Comparison of ENCODE assay signal across 1 cellular context in the genomic region with DNA sequence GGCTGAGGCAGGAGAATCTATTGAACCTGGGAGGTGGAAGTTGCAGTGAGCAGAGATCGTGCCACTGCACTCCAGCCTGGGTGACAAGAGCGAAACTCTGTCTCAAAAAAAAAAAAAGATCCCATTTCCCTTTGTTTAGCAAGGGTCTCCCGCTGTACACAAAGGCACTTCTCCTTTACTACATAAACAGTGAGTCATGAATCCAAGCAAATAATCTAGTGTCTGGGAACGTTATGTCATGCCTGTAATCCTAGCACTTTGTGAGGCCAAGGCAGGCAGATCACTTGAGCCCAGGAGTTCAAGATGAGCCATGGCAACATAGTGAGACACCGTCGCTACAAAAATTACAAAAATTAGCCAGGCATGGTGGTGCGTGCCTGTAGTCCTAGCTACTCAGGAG.
TF ChIP-seq lines count a peak whose summit lies in the region.
"Not testable (repeated sequence)": the region's sequence is repeated elsewhere in the genome, so short reads cannot be mapped to it uniquely, and the experiment has no call there.

No MANE protein-coding gene starts in this region.

TF ChIP-seq in K562, 482 proteins besides CTCF, POLR2A, EP300 and RAD21 (continued from another document):
- TF ChIP-seq JUN (IDR thresholded peaks at IDR 0.05; ENCODE audit: borderline replicate concordance, low read depth, low read length) (0 out of 2 replicates have a peak, but pooled peaks have one; percentile 22), SMARCA4 (IDR thresholded peaks at IDR 0.05) (0 out of 2 replicates have a peak, but pooled peaks have one; percentile 26), JUND (IDR thresholded peaks at IDR 0.05; ENCODE audit: borderline replicate concordance, low read depth, low read length) (peak; percentile 23; the same call in 1 of the 2 replicates), JUND (tag; IDR thresholded peaks at IDR 0.05; ENCODE audit: borderline replicate concordance, low read depth, low read length) (peak; percentile 34; the same call in 1 of the 3 replicates), DPF2 (IDR thresholded peaks at IDR 0.05) (0 out of 2 replicates have a peak, but pooled peaks have one; percentile 24), SOX6 (IDR thresholded peaks at IDR 0.05) (peak; percentile 61), ZNF384 (IDR thresholded peaks at IDR 0.05; ENCODE audit: low read depth, low read length) (0 out of 2 replicates have a peak, but pooled peaks have one; percentile 39), SPI1 (IDR thresholded peaks at IDR 0.05; ENCODE audit: borderline replicate concordance, low read depth, low read length) (peak; percentile 66; the same call in 1 of the 2 replicates), FOSL1 (tag; conservative IDR thresholded peaks at IDR 0.05) (peak; percentile 74), SMARCE1 (IDR thresholded peaks at IDR 0.05) (peak; percentile 52; the same call in 1 of the 2 replicates)
- not testable (repeated sequence) for TF ChIP-seq JUN (CRISPR knock-in tag; IDR thresholded peaks at IDR 0.05; ENCODE audit: borderline replicate concordance)
